1 cellular context compared by ENCODE assay signal in the genomic region with DNA sequence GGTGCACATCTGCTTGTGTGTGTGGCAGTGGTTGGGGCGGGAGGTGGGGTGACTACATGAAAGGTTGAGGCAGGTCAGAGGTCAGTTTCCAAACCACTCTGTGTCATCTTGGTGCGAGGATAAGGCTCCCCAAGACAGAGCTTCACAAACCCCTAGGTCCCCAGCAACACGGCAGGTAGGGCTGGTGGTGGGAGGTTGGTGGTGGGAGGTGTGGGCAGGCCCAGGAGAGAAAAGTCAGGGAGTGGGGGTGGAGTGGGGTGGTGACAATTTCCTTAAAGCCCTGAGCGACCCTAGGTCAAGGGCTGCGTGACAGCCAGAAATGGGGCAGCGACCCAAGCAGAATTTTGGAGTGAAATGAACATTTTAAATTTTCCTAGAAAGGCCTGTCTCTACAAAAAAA.
TF ChIP-seq lines count a peak whose summit lies in the region.

No MANE protein-coding gene starts in this region.

TF ChIP-seq in K562, 482 proteins besides CTCF, POLR2A, EP300 and RAD21:
- TF ChIP-seq, protein P1, sequence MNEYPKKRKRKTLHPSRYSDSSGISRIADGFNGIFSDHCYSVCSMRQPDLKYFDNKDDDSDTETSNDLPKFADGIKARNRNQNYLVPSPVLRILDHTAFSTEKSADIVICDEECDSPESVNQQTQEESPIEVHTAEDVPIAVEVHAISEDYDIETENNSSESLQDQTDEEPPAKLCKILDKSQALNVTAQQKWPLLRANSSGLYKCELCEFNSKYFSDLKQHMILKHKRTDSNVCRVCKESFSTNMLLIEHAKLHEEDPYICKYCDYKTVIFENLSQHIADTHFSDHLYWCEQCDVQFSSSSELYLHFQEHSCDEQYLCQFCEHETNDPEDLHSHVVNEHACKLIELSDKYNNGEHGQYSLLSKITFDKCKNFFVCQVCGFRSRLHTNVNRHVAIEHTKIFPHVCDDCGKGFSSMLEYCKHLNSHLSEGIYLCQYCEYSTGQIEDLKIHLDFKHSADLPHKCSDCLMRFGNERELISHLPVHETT (CRISPR knock-in tag; conservative IDR thresholded peaks at IDR 0.05 in 1 of 2, IDR thresholded peaks at IDR 0.05 in 1 of 2): 0 out of 4 replicates have a peak, but pooled peaks of 1 of the 2 experiments have one; percentile 18
- TF ChIP-seq CBFA2T3 (IDR thresholded peaks at IDR 0.05) (0 out of 2 replicates have a peak, but pooled peaks have one; percentile 2), SRF (CRISPR knock-in tag; IDR thresholded peaks at IDR 0.05) (no peak), FIP1L1 (IDR thresholded peaks at IDR 0.05; ENCODE audit: low read depth, low read length, poor library complexity, severe bottlenecking) (no peak)
- TF ChIP-seq, protein P2, sequence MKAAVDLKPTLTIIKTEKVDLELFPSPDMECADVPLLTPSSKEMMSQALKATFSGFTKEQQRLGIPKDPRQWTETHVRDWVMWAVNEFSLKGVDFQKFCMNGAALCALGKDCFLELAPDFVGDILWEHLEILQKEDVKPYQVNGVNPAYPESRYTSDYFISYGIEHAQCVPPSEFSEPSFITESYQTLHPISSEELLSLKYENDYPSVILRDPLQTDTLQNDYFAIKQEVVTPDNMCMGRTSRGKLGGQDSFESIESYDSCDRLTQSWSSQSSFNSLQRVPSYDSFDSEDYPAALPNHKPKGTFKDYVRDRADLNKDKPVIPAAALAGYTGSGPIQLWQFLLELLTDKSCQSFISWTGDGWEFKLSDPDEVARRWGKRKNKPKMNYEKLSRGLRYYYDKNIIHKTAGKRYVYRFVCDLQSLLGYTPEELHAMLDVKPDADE (conservative IDR thresholded peaks at IDR 0.05; ENCODE audit: control insufficient read depth, low read depth, low read length): 0 out of 2 replicates have a peak, but pooled peaks have one; percentile 21
